In genomic region chrX:40177489-40177888, GRCh38 we compare ENCODE assay signal across 9 cellular contexts.
DNase-seq lines count a peak whose midpoint lies in the region; ATAC-seq and TF ChIP-seq lines count a peak whose summit lies in the region.
"Had no signal": no experiment of that assay in that cellular context is flagged by ENCODE, and none has a peak within 500 bp of the region (broad histone marks: within the 10 kb centered on the region; RNA-seq: fewer than 3 reads in every experiment).

No MANE protein-coding gene starts in this region.

- H3K27ac Mint-ChIP-seq in activated T-cell treated with anti-CD3 and anti-CD28 coated beads, Interleukin-2, amount 50 U/mL, for 24 hours = peak overlapping the region; percentile 96
- peak overlapping the region; percentile 98 for H3K27ac Mint-ChIP-seq in activated B cell treated with CpG ODN at 0.5 μM for 24 hours

- peaks cover 25% of the 10 kb centered on the region for H3K36me3 Mint-ChIP-seq in activated T-cell treated with anti-CD3 and anti-CD28 coated beads, Interleukin-2, amount 50 U/mL, for 24 hours (ENCODE audit: low read depth)
- peaks cover 4% of the 10 kb centered on the region for H3K36me3 Mint-ChIP-seq in activated B cell treated with CpG ODN at 0.5 μM for 24 hours (ENCODE audit: low read depth)

- ATAC-seq in activated B cell treated with CpG ODN at 0.5 μM for 24 hours (ENCODE audit: low read depth) (no peak), GM18502 (IDR thresholded peaks at IDR 0.05; ENCODE audit: poor library complexity, unreplicated experiment) (no peak)

- intact Hi-C loops in activated B cell treated with CpG ODN at 0.5 μM for 24 hours (cut with micrococcal nuclease) = loop anchor here (1.0 to 2.0 kb wide), 3 partner anchors 31 to 981 kb away; no protein-coding TSS in a partner anchor

- no peak for TF ChIP-seq CTCF in activated B cell treated with CpG ODN at 0.5 μM for 24 hours (IDR thresholded peaks at IDR 0.05)

- peaks cover 70% of the 10 kb centered on the region for H3K27me3 Mint-ChIP-seq in activated T-cell treated with anti-CD3 and anti-CD28 coated beads, Interleukin-2, amount 50 U/mL, for 24 hours
- no peaks in the 10 kb centered on the region for H3K27me3 Mint-ChIP-seq in activated B cell treated with CpG ODN at 0.5 μM for 24 hours

- peak overlapping the region; percentile 79 for H3K4me3 Mint-ChIP-seq in activated T-cell treated with anti-CD3 and anti-CD28 coated beads, Interleukin-2, amount 50 U/mL, for 24 hours
- H3K4me3 Mint-ChIP-seq in activated B cell treated with CpG ODN at 0.5 μM for 24 hours = peak overlapping the region; percentile 88

- CTCF ChIA-PET in activated B cell treated with CpG ODN at 0.5 μM for 24 hours (lab: Charles Lee) = interaction anchor here (1.1 to 1.5 kb wide), 4 partner anchors 80 to 447 kb away, joined by 3 to 6 read pairs (median 4); partner anchors contain the start of gene BCOR

- H3K27ac ChIP-seq in temporal lobe (ENCODE audit: low read depth, low read length) = peak overlapping the region; percentile 45

- H3K9me3 Mint-ChIP-seq in activated T-cell treated with anti-CD3 and anti-CD28 coated beads, Interleukin-2, amount 50 U/mL, for 24 hours = no peaks in the 10 kb centered on the region
- H3K9me3 Mint-ChIP-seq in activated B cell treated with CpG ODN at 0.5 μM for 24 hours = no peaks in the 10 kb centered on the region

- POLR2A ChIA-PET in activated B cell treated with CpG ODN at 0.5 μM for 24 hours (lab: Charles Lee) = interaction anchor here (0.5 to 5.0 kb wide), 19 partner anchors 8 to 1371 kb away, joined by 3 to 187 read pairs (median 7); partner anchors contain the start of genes BCOR, MED14 and USP9X

- no peak for DNase-seq in activated T-cell treated with anti-CD3 and anti-CD28 coated beads, Interleukin-2, amount 50 U/mL, for 24 hours
- no peak for DNase-seq in activated T-cell treated with anti-CD3 and anti-CD28 coated beads for 4 hours
- no peak for DNase-seq in activated B cell treated with CpG ODN at 0.5 μM for 24 hours
- DNase-seq in kidney tubule cell (ENCODE audit: low spot score) = peak; percentile 47
- DNase-seq in activated CD8-positive, alpha-beta memory T cell treated with anti-CD3 and anti-CD28 coated beads, Interleukin-2, amount 50 U/mL, for 48 hours = no peak
- no peak for DNase-seq in cerebellar nuclear complex (lab: John Stamatoyannopoulos, UW)
- DNase-seq: left lung had no signal

- H3K4me1 Mint-ChIP-seq in activated T-cell treated with anti-CD3 and anti-CD28 coated beads, Interleukin-2, amount 50 U/mL, for 24 hours (ENCODE audit: low read depth) = peaks cover 34% of the 10 kb centered on the region
- peaks cover 43% of the 10 kb centered on the region for H3K4me1 Mint-ChIP-seq in activated B cell treated with CpG ODN at 0.5 μM for 24 hours
